In the genomic region with DNA sequence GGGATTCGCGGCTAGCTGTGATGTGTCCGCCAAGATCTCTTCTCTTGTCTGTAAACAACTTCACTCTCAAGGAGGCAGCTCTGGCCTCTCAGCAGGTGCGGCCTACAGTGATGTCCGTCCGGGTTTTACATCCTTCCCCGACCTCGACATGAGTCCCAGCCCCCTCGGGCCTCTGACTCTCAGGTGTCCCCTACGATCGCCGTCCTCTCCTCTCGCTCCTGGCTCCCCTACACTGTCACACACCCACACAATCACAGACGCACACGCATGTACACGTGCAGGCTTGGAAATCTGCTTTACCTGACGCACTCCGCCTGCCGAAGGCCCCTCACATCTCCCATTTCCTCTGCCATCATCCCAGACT, we compare ENCODE assay signal across 9 cellular contexts. TPM values are rescaled to one million over a fixed set of nuclear protein-coding genes. Genes with fewer than 3 reads are reported as not detected.
DNase-seq lines count a peak whose midpoint lies in the region; ATAC-seq and TF ChIP-seq lines count a peak whose summit lies in the region.
"Had no signal": no experiment of that assay in that cellular context is flagged by ENCODE, and none has a peak within 500 bp of the region (broad histone marks: within the 10 kb centered on the region; RNA-seq: fewer than 3 reads in every experiment).

No MANE protein-coding gene starts in this region.

- no peak for TF ChIP-seq CTCF in 22Rv1 (IDR thresholded peaks at IDR 0.05)
- no peak for TF ChIP-seq CTCF in adrenal gland (IDR thresholded peaks at IDR 0.05)

- peak; percentile 71 for DNase-seq in H7
- DNase-seq in adrenal gland, result peak; percentile 31 to 80 (median 45)
- DNase-seq in iris pigment epithelial cell (ENCODE audit: low read depth), result peak; percentile 11
- no peak for DNase-seq in mesenteric fat pad (ENCODE audit: low spot score)
- DNase-seq in NCI-H1048 (lab: John Stamatoyannopoulos, UW), result no peak

- H3K4me3 ChIP-seq in H7 (ENCODE audit: insufficient read depth, low read depth, low read length) (peak overlapping the region; percentile 76), adrenal gland (peak overlapping the region in 3 of 4 donors; percentile 33 to 55 (median 35)), subcutaneous abdominal adipose tissue (ENCODE audit: low read depth in 1 of 5, low read length in 5 of 5) (peak overlapping the region; percentile 69 to 93 (median 83))

- intact Hi-C loops in adrenal gland (cut with DNase I), result no loop called here

- H3K36me3 ChIP-seq in H7 (replicated peaks; ENCODE audit: control insufficient read depth, insufficient read depth, low read length) (no peaks in the 10 kb centered on the region), adrenal gland (replicated peaks in 1 of 2) (no peaks in the 10 kb centered on the region), subcutaneous abdominal adipose tissue (ENCODE audit: control insufficient read depth in 5 of 5, insufficient read depth in 5 of 5, low read length in 5 of 5) (no peaks in the 10 kb centered on the region)

- no peak for ATAC-seq in GM21390 (IDR thresholded peaks at IDR 0.05; ENCODE audit: unreplicated experiment)

- H3K9me3 ChIP-seq in adrenal gland (replicated peaks in 1 of 3) (no peaks in the 10 kb centered on the region), subcutaneous abdominal adipose tissue (ENCODE audit: control insufficient read depth in 5 of 5, low read length in 5 of 5) (no peaks in the 10 kb centered on the region)

- peaks cover 0 to 12% of the 10 kb centered on the region in 2 donors for H3K4me1 ChIP-seq in adrenal gland (replicated peaks in 1 of 2)
- H3K4me1 ChIP-seq in subcutaneous abdominal adipose tissue (ENCODE audit: control insufficient read depth in 5 of 5, insufficient read depth in 5 of 5, low read length in 5 of 5), result peaks cover 5 to 17% (median 14%) of the 10 kb centered on the region in 5 donors

- TF ChIP-seq POLR2A in adrenal gland (IDR thresholded peaks at IDR 0.05), result no peak

- H3K27me3 ChIP-seq in H7 (ENCODE audit: control insufficient read depth, insufficient read depth, low read length) (peaks cover 10% of the 10 kb centered on the region; the same call in 1 of the 2 replicates), adrenal gland (no peaks in the 10 kb centered on the region), subcutaneous abdominal adipose tissue (ENCODE audit: control insufficient read depth in 5 of 5, insufficient read depth in 4 of 5, low read length in 5 of 5) (peaks cover 0 to 2% (median 0%) of the 10 kb centered on the region in 5 donors)

- WGBS in adrenal gland, 4 donors, result 21 to 38% (median 26%) methylated on average over 11 to 19 of the region's 19 CpGs

- H3K27ac ChIP-seq in 22Rv1 (peak overlapping the region; percentile 66), adrenal gland (peak overlapping the region in 4 of 5 donors; percentile 39 to 86 (median 65)), subcutaneous abdominal adipose tissue (ENCODE audit: low read depth, low read length) (no peak overlapping the region)

- peak overlapping the region in 4 of 5 donors; percentile 64 to 91 (median 70) for H3K9ac ChIP-seq in subcutaneous abdominal adipose tissue (ENCODE audit: low read length in 5 of 5)

RNA-seq across cellular contexts. Expression of a gene that starts 0.8 kb away (rescaled TPM):
- total RNA-seq in H7 (2014; rRNA removed; shearing (Covaris generic)), result 0.15 TPM in 1 of 2 replicates, not detected in the other
- total RNA-seq in adrenal gland (1 to 10 TPM in 1 of 8 donors, under 1 TPM in 5, not detected in 2; 0.13 to 1.4 (median 0.72) TPM), mesenteric fat pad (0.22 TPM)
- 1 to 10 TPM; 1.2 to 5.8 (median 3.2) TPM for polyA plus RNA-seq in adrenal gland
- total RNA-seq: glomerular endothelial cell had no signal

RNA-seq across cellular contexts. Expression of a gene that starts 16.8 kb away (rescaled TPM):
- 5.7 and 8.2 TPM in 2 replicates for total RNA-seq in H7 (2014; rRNA removed; shearing (Covaris generic))
- 10 to 100 TPM in 7 of 8 donors, 1 to 10 TPM in 1; 7.4 to 27.2 (median 18.7) TPM for total RNA-seq in adrenal gland
- 10 to 100 TPM; 11.0 to 16.7 (median 14.3) TPM for polyA plus RNA-seq in adrenal gland
- 7.0 TPM for total RNA-seq in mesenteric fat pad

Comparison
In these comparisons a context has a peak if more than half of its experiments do, and no peak if none do; other contexts are left out.
1. DNase-seq: peak in H7 (single experiment), adrenal gland (7 of 7) and iris pigment epithelial cell (single experiment); none in mesenteric fat pad (single experiment) and NCI-H1048 (single experiment).
2. Peak in every context shown above with its lines, with median percentiles within 50 percentile points of each other: H3K4me3 ChIP-seq.